1 cellular context compared by ENCODE assay signal in genomic region chr14:39218171-39218769, GRCh38.
TF ChIP-seq lines count a peak whose summit lies in the region.

No MANE protein-coding gene starts in this region.

TF ChIP-seq in HepG2, 621 proteins besides CTCF, POLR2A, EP300 and RAD21 (continued from another document and continues in another):
- TF ChIP-seq ZBTB39 (CRISPR knock-in tag; IDR thresholded peaks at IDR 0.05) = no peak
- TF ChIP-seq ARNT2 (CRISPR knock-in tag; IDR thresholded peaks at IDR 0.05; ENCODE audit: low read depth) = no peak
- TF ChIP-seq ZNF713 (CRISPR knock-in tag; IDR thresholded peaks at IDR 0.05) = no peak
- peak; percentile 41; the same call in 1 of the 2 replicates for TF ChIP-seq RXRA (CRISPR knock-in tag; IDR thresholded peaks at IDR 0.05)
- TF ChIP-seq ZNF512 (CRISPR knock-in tag; IDR thresholded peaks at IDR 0.05) = no peak
- no peak for TF ChIP-seq ZSCAN31 (CRISPR knock-in tag; IDR thresholded peaks at IDR 0.05; ENCODE audit: low read depth)
- TF ChIP-seq ETV6 (CRISPR knock-in tag; conservative IDR thresholded peaks at IDR 0.05) = no peak
- TF ChIP-seq ATF1 (CRISPR knock-in tag; IDR thresholded peaks at IDR 0.05) = no peak
- TF ChIP-seq E2F2 (CRISPR knock-in tag; IDR thresholded peaks at IDR 0.05; ENCODE audit: borderline replicate concordance) = no peak
- no peak for TF ChIP-seq ZNF597 (CRISPR knock-in tag; IDR thresholded peaks at IDR 0.05)
- no peak for TF ChIP-seq AHR (CRISPR knock-in tag; IDR thresholded peaks at IDR 0.05)
- no peak for TF ChIP-seq ZNF543 (CRISPR knock-in tag; IDR thresholded peaks at IDR 0.05)
- TF ChIP-seq ZBTB37 (CRISPR knock-in tag; IDR thresholded peaks at IDR 0.05) = no peak
- peak; percentile 66; the same call in 1 of the 2 replicates for TF ChIP-seq MAFG (CRISPR knock-in tag; IDR thresholded peaks at IDR 0.05)
- TF ChIP-seq SKI (IDR thresholded peaks at IDR 0.05; ENCODE audit: partially characterized antibody) = peak; percentile 31
- no peak for TF ChIP-seq CCAR2 (optimal IDR thresholded peaks at IDR 0.05; ENCODE audit: low read depth, low read length)
- TF ChIP-seq ZNF101 (CRISPR knock-in tag; IDR thresholded peaks at IDR 0.05; ENCODE audit: borderline replicate concordance, low read depth) = no peak
- TF ChIP-seq TIGD3 (CRISPR knock-in tag; IDR thresholded peaks at IDR 0.05; ENCODE audit: borderline replicate concordance) = no peak
- TF ChIP-seq ZNF251 (CRISPR knock-in tag; IDR thresholded peaks at IDR 0.05) = no peak
- peak; percentile 39; the same call in 1 of the 2 replicates for TF ChIP-seq RXRB (CRISPR knock-in tag; IDR thresholded peaks at IDR 0.05; ENCODE audit: borderline replicate concordance)
- TF ChIP-seq CENPX (CRISPR knock-in tag; IDR thresholded peaks at IDR 0.05) = no peak
- no peak for TF ChIP-seq DNMT3B (CRISPR knock-in tag; conservative IDR thresholded peaks at IDR 0.05)
- no peak for TF ChIP-seq SNRNP70 (IDR thresholded peaks at IDR 0.05; ENCODE audit: low read depth, low read length)
- no peak for TF ChIP-seq KDM5B (CRISPR knock-in tag; IDR thresholded peaks at IDR 0.05; ENCODE audit: borderline replicate concordance)
- no peak for TF ChIP-seq ZNF317 (CRISPR knock-in tag; IDR thresholded peaks at IDR 0.05)
- no peak for TF ChIP-seq GPN1 (CRISPR knock-in tag; IDR thresholded peaks at IDR 0.05; ENCODE audit: borderline replicate concordance)
- TF ChIP-seq IKZF4 (CRISPR knock-in tag; IDR thresholded peaks at IDR 0.05; ENCODE audit: borderline replicate concordance, low read depth, not compliant biosample characterization) = no peak
- TF ChIP-seq JARID2 (CRISPR knock-in tag; IDR thresholded peaks at IDR 0.05; ENCODE audit: insufficient replicate concordance) = no peak
- TF ChIP-seq ZNF550 (CRISPR knock-in tag; IDR thresholded peaks at IDR 0.05; ENCODE audit: borderline replicate concordance) = no peak
- TF ChIP-seq MAFK (conservative IDR thresholded peaks at IDR 0.05 in 1 of 2, IDR thresholded peaks at IDR 0.05 in 1 of 2; ENCODE audit: low read length in 2 of 2) = peak; percentile 3 to 53; a peak in 2 of 4 replicates
- TF ChIP-seq FUBP1 (CRISPR knock-in tag; IDR thresholded peaks at IDR 0.05; ENCODE audit: borderline replicate concordance) = no peak
- TF ChIP-seq TCF12 (IDR thresholded peaks at IDR 0.05) = no peak
- no peak for TF ChIP-seq TCF12 (CRISPR knock-in tag; IDR thresholded peaks at IDR 0.05)
- no peak for TF ChIP-seq NFE2L1 (CRISPR knock-in tag; IDR thresholded peaks at IDR 0.05; ENCODE audit: borderline replicate concordance)
- no peak for TF ChIP-seq ZNF687 (CRISPR knock-in tag; IDR thresholded peaks at IDR 0.05)
- TF ChIP-seq ZMYM2 (CRISPR knock-in tag; IDR thresholded peaks at IDR 0.05) = no peak
- TF ChIP-seq NFIC (IDR thresholded peaks at IDR 0.05; ENCODE audit: low read length) = no peak
- TF ChIP-seq SSRP1 (CRISPR knock-in tag; IDR thresholded peaks at IDR 0.05) = no peak
- no peak for TF ChIP-seq ATRX (CRISPR knock-in tag; IDR thresholded peaks at IDR 0.05; ENCODE audit: borderline replicate concordance)
- no peak for TF ChIP-seq ZNF510 (CRISPR knock-in tag; IDR thresholded peaks at IDR 0.05; ENCODE audit: low read depth)
- TF ChIP-seq ZBTB14 (CRISPR knock-in tag; IDR thresholded peaks at IDR 0.05) = no peak
- no peak for TF ChIP-seq FIP1L1 (IDR thresholded peaks at IDR 0.05; ENCODE audit: borderline replicate concordance, insufficient read depth, low read depth, low read length)
- TF ChIP-seq MYNN (CRISPR knock-in tag; IDR thresholded peaks at IDR 0.05; ENCODE audit: low read depth) = no peak
- TF ChIP-seq PCBP2 (optimal IDR thresholded peaks at IDR 0.05; ENCODE audit: low read depth, low read length, poor library complexity, severe bottlenecking) = no peak
- no peak for TF ChIP-seq ZNF775 (CRISPR knock-in tag; IDR thresholded peaks at IDR 0.05; ENCODE audit: borderline replicate concordance)
- TF ChIP-seq RARG (CRISPR knock-in tag; IDR thresholded peaks at IDR 0.05; ENCODE audit: low read depth) = no peak
- TF ChIP-seq E2F1 (CRISPR knock-in tag; IDR thresholded peaks at IDR 0.05) = no peak
- no peak for TF ChIP-seq MTA1 (CRISPR knock-in tag; IDR thresholded peaks at IDR 0.05; ENCODE audit: borderline replicate concordance)
